In the genomic region with DNA sequence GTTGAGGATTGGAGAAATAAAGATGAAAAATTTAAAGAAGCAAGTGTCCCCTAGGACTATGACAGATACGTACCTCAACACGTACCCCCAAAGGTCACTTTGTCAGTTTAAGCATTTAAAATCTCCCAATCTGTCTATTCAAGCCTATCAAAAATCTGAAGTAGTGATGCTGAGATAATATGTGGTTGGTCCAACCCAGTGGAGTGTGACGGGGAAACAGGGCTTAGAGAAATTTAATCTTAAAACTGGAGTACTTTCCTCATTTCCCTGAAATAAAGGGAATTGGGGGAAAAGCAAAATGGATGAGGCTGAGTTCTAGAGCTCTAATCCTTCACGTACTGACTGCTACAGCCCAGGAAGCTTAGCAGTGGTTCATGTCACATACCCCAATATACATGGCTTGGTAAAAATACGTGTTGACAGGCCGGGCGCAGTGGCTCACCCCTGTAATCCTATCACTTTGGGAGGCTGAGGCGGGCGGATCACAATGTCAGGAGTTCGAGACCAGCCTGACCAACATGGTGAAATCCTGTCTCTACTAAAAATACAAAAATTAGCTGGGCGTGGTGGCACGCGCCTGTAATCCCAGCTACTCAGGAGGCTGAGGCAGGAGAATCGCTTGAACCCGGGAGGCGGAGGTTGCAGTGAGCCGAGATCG, we compare ENCODE assay signal across 8 cellular contexts. TPM values are rescaled to one million over a fixed set of nuclear protein-coding genes. Genes with fewer than 3 reads are reported as not detected.
DNase-seq lines count a peak whose midpoint lies in the region; ATAC-seq and TF ChIP-seq lines count a peak whose summit lies in the region.
"Not testable (repeated sequence)": the region's sequence is repeated elsewhere in the genome, so short reads cannot be mapped to it uniquely, and the experiment has no call there.

No MANE protein-coding gene starts in this region.

- DNase-seq in DMS53 (lab: John Stamatoyannopoulos, UW) (peak; percentile 26), fibroblast of villous mesenchyme (ENCODE audit: low read depth) (peak; percentile 4)
- not testable (repeated sequence) for DNase-seq in MM.1S; activated CD4-positive, alpha-beta memory T cell treated with anti-CD3 and anti-CD28 coated beads, Interleukin-2, amount 10 ng/mL, durations not matched to agents 7 days and 5 days; breast epithelium (ENCODE audit: low spot score in 2 of 2); lower lobe of right lung; progenitor cell of endocrine pancreas (ENCODE audit: low spot score, unreplicated experiment); tibial artery

- intact Hi-C loops in breast epithelium (cut with DNase I; ENCODE audit: low total_unique reads); lower lobe of right lung (cut with DNase I); tibial artery (cut with DNase I; ENCODE audit: low total_unique reads): not testable (repeated sequence)

- not testable (repeated sequence) for H3K36me3 Mint-ChIP-seq in activated CD4-positive, alpha-beta memory T cell treated with anti-CD3 and anti-CD28 coated beads, Interleukin-2, amount 10 ng/mL, durations not matched to agents 7 days and 5 days (ENCODE audit: low read depth); progenitor cell of endocrine pancreas (ENCODE audit: insufficient read depth)

- TF ChIP-seq POLR2A in breast epithelium (IDR thresholded peaks at IDR 0.05) = not testable (repeated sequence)

- TF ChIP-seq CTCF in MM.1S (IDR thresholded peaks at IDR 0.05; ENCODE audit: low read length); breast epithelium (IDR thresholded peaks at IDR 0.05); fibroblast of villous mesenchyme (IDR thresholded peaks at IDR 0.05; ENCODE audit: insufficient read depth, low read depth, low read length); lower lobe of right lung (IDR thresholded peaks at IDR 0.05); progenitor cell of endocrine pancreas (IDR thresholded peaks at IDR 0.05; ENCODE audit: unreplicated experiment); tibial artery (IDR thresholded peaks at IDR 0.05): not testable (repeated sequence)

- peaks cover 21% of the 10 kb centered on the region for H3K4me1 Mint-ChIP-seq in activated CD4-positive, alpha-beta memory T cell treated with anti-CD3 and anti-CD28 coated beads, Interleukin-2, amount 10 ng/mL, durations not matched to agents 7 days and 5 days
- H3K4me1 Mint-ChIP-seq in progenitor cell of endocrine pancreas (ENCODE audit: low read depth) = not testable (repeated sequence)

- not testable (repeated sequence) for H3K9me3 ChIP-seq in MM.1S (replicated peaks; ENCODE audit: insufficient read depth, low read length); breast epithelium; lower lobe of right lung; tibial artery

- H3K27ac ChIP-seq in MM.1S (ENCODE audit: low read length) = peak overlapping the region; percentile 52; the same call in 1 of the 2 replicates
- H3K27ac ChIP-seq in breast epithelium = peak overlapping the region; percentile 71 to 74
- H3K27ac ChIP-seq in lower lobe of right lung = peak overlapping the region; percentile 93
- peak overlapping the region; percentile 76 to 80 for H3K27ac ChIP-seq in tibial artery

- POLR2A ChIA-PET in activated CD4-positive, alpha-beta memory T cell treated with anti-CD3 and anti-CD28 coated beads, Interleukin-2, amount 10 ng/mL, durations not matched to agents 7 days and 5 days (lab: Charles Lee) = interaction anchor here (0.7 to 3.3 kb wide), 4 partner anchors 11 to 365 kb away, joined by 3 to 31 read pairs (median 8); a partner anchor contains a TSS

- not testable (repeated sequence) for H3K27me3 Mint-ChIP-seq in activated CD4-positive, alpha-beta memory T cell treated with anti-CD3 and anti-CD28 coated beads, Interleukin-2, amount 10 ng/mL, durations not matched to agents 7 days and 5 days
- H3K27me3 Mint-ChIP-seq in progenitor cell of endocrine pancreas = peaks cover 14% of the 10 kb centered on the region

- CTCF ChIA-PET in activated CD4-positive, alpha-beta memory T cell treated with anti-CD3 and anti-CD28 coated beads, Interleukin-2, amount 10 ng/mL, durations not matched to agents 7 days and 5 days (lab: Charles Lee) = interaction anchor here (0.7 to 1.7 kb wide), 5 partner anchors 8 to 1574 kb away, joined by 3 to 12 read pairs (median 4); no protein-coding TSS in a partner anchor

- peak overlapping the region; percentile 48; the same call in 1 of the 2 replicates for H3K9ac ChIP-seq in MM.1S (ENCODE audit: low read length)

- not testable (repeated sequence) for H3K27me3 ChIP-seq in MM.1S (replicated peaks; ENCODE audit: insufficient read depth, low read length); breast epithelium; lower lobe of right lung (ENCODE audit: low read depth); tibial artery

- H3K4me2 ChIP-seq in MM.1S (ENCODE audit: low read depth, low read length) = peak overlapping the region; percentile 46

- peaks cover 19% of the 10 kb centered on the region for H3F3A ChIP-seq in MM.1S (ENCODE audit: insufficient read depth, low read length)

- H3K4me1 ChIP-seq in MM.1S (ENCODE audit: low read length); breast epithelium; lower lobe of right lung: not testable (repeated sequence)
- H3K4me1 ChIP-seq in tibial artery = peaks cover 0 to 11% (median 3%) of the 10 kb centered on the region in 4 donors

- H3K36me3 ChIP-seq in MM.1S (replicated peaks; ENCODE audit: insufficient read depth, low read length); breast epithelium; lower lobe of right lung; tibial artery: not testable (repeated sequence)

- H3K4me3 ChIP-seq in MM.1S (ENCODE audit: low read length) (peak overlapping the region; percentile 47), breast epithelium (peak overlapping the region; percentile 36 to 65 (median 52)), fibroblast of villous mesenchyme (ENCODE audit: low read depth, low read length) (peak overlapping the region; percentile 71), lower lobe of right lung (peak overlapping the region; percentile 56), tibial artery (peak overlapping the region; percentile 50 to 60)

- H3K9me2 ChIP-seq in MM.1S (replicated peaks; ENCODE audit: insufficient read depth, low read length) = not testable (repeated sequence)

- H3K4me3 Mint-ChIP-seq in activated CD4-positive, alpha-beta memory T cell treated with anti-CD3 and anti-CD28 coated beads, Interleukin-2, amount 10 ng/mL, durations not matched to agents 7 days and 5 days = peak overlapping the region; percentile 78
- H3K4me3 Mint-ChIP-seq in progenitor cell of endocrine pancreas (ENCODE audit: low read depth) = peak overlapping the region; percentile 79

- H3K79me2 ChIP-seq in MM.1S (ENCODE audit: low read length) = not testable (repeated sequence)

- H4K20me1 ChIP-seq in MM.1S (ENCODE audit: insufficient read depth, low read length) = not testable (repeated sequence)

- H3K9me3 Mint-ChIP-seq in activated CD4-positive, alpha-beta memory T cell treated with anti-CD3 and anti-CD28 coated beads, Interleukin-2, amount 10 ng/mL, durations not matched to agents 7 days and 5 days; progenitor cell of endocrine pancreas (ENCODE audit: low read depth): not testable (repeated sequence)

- peak in 1 of 2 donors; percentile 26 for ATAC-seq in lower lobe of right lung

- peak overlapping the region; percentile 80 for H2AFZ ChIP-seq in MM.1S (ENCODE audit: low read length)

- peak overlapping the region; percentile 93 for H3K27ac Mint-ChIP-seq in activated CD4-positive, alpha-beta memory T cell treated with anti-CD3 and anti-CD28 coated beads, Interleukin-2, amount 10 ng/mL, durations not matched to agents 7 days and 5 days
- H3K27ac Mint-ChIP-seq in progenitor cell of endocrine pancreas = peak overlapping the region; percentile 94

RNA-seq across cellular contexts. Expression of a gene that starts 21.7 kb away (rescaled TPM):
- total RNA-seq in activated CD4-positive, alpha-beta memory T cell treated with anti-CD3 and anti-CD28 coated beads, Interleukin-2, amount 10 ng/mL, durations not matched to agents 7 days and 5 days = 100 to 1,000 TPM; 185 TPM
- total RNA-seq in breast epithelium (10 to 100 TPM; 16.5 to 21.6 (median 18.6) TPM), fibroblast of villous mesenchyme (27.4 and 30.7 TPM in 2 replicates), lower lobe of right lung (27.9 TPM), progenitor cell of endocrine pancreas (52.1 TPM in 2 replicates)

RNA-seq across cellular contexts. Expression of a gene that starts 43.3 kb away (rescaled TPM):
- not detected for total RNA-seq in activated CD4-positive, alpha-beta memory T cell treated with anti-CD3 and anti-CD28 coated beads, Interleukin-2, amount 10 ng/mL, durations not matched to agents 7 days and 5 days
- total RNA-seq in breast epithelium (not detected), fibroblast of villous mesenchyme (not detected in 2 replicates), lower lobe of right lung (0.38 TPM), progenitor cell of endocrine pancreas (13.1 and 16.6 TPM in 2 replicates)

RNA-seq across cellular contexts. Expression of a gene that starts 54.6 kb away (rescaled TPM):
- total RNA-seq in activated CD4-positive, alpha-beta memory T cell treated with anti-CD3 and anti-CD28 coated beads, Interleukin-2, amount 10 ng/mL, durations not matched to agents 7 days and 5 days = 100 to 1,000 TPM; 142 to 144 TPM
- total RNA-seq in breast epithelium (100 to 1,000 TPM in 2 of 3 donors, 10 to 100 TPM in 1; 86.9 to 138 (median 104) TPM), fibroblast of villous mesenchyme (84.4 and 103 TPM in 2 replicates), lower lobe of right lung (129 TPM), progenitor cell of endocrine pancreas (129 and 136 TPM in 2 replicates)

RNA-seq across cellular contexts. Expression of a gene that starts 58.4 kb away (rescaled TPM):
- 1 to 10 TPM; 4.1 TPM for total RNA-seq in activated CD4-positive, alpha-beta memory T cell treated with anti-CD3 and anti-CD28 coated beads, Interleukin-2, amount 10 ng/mL, durations not matched to agents 7 days and 5 days
- total RNA-seq in breast epithelium (10 to 100 TPM in 2 of 3 donors, 1 to 10 TPM in 1; 9.4 to 24.3 (median 13.6) TPM), fibroblast of villous mesenchyme (7.3 and 13.5 TPM in 2 replicates), lower lobe of right lung (12.2 TPM), progenitor cell of endocrine pancreas (2.0 and 2.9 TPM in 2 replicates)

Comparison
In these comparisons a context has a peak if more than half of its experiments do, and no peak if none do; other contexts are left out.
1. RNA of a gene that starts 43.3 kb away (total RNA-seq): 13.1 to 16.6 TPM in progenitor cell of endocrine pancreas; 0.38 TPM in lower lobe of right lung (single experiment), not detected in activated CD4-positive, alpha-beta memory T cell treated with anti-CD3 and anti-CD28 coated beads, Interleukin-2, amount 10 ng/mL, durations not matched to agents 7 days and 5 days, not detected in breast epithelium and not detected in fibroblast of villous mesenchyme; every median in the first group is over 10 times any median in the second.
2. Peak in every context shown above with its lines, with median percentiles within 50 percentile points of each other: H3K27ac ChIP-seq and H3K4me3 ChIP-seq.